Comparison of ENCODE assay signal across 16 cellular contexts in genomic region chr3:170542704-170543103, GRCh38.
DNase-seq lines count a peak whose midpoint lies in the region; TF ChIP-seq lines count a peak whose summit lies in the region.
"Had no signal": no experiment of that assay in that cellular context is flagged by ENCODE, and none has a peak within 500 bp of the region (broad histone marks: within the 10 kb centered on the region; RNA-seq: fewer than 3 reads in every experiment).

No MANE protein-coding gene starts in this region.

- H3K9me3 ChIP-seq in adipocyte (ENCODE audit: control insufficient read depth, low read length) = no peaks in the 10 kb centered on the region
- H3K9me3 ChIP-seq: HAP-1 had no signal

- no peak for TF ChIP-seq CTCF in AG10803 (conservative IDR thresholded peaks at IDR 0.05; ENCODE audit: low read length)

- no peak overlapping the region for H3K9ac ChIP-seq in adipocyte (ENCODE audit: low read length)

- H3K4me3 ChIP-seq in AG10803 (ENCODE audit: low read length) (no peak overlapping the region), adipocyte (ENCODE audit: low read length) (no peak overlapping the region)
- H3K4me3 ChIP-seq: HAP-1 had no signal

- no peaks in the 10 kb centered on the region for H3K4me1 ChIP-seq in adipocyte (ENCODE audit: control insufficient read depth, insufficient read depth, low read length)
- H3K4me1 ChIP-seq: HAP-1 had no signal

- DNase-seq in AG10803 (ENCODE audit: low read depth) (peak; percentile 16), HCEC 1CT (peak; percentile 34), adipocyte (ENCODE audit: low read depth) (peak; percentile 22), fibroblast of peridontal ligament (ENCODE audit: extremely low read depth) (peak; percentile 52), iPS-NIHi11 (ENCODE audit: low spot score) (no peak), HuH-7 (ENCODE audit: low spot score) (no peak), HK-2 (ENCODE audit: unreplicated experiment) (no peak)
- no peak for DNase-seq in activated CD4-positive, alpha-beta T cell treated with anti-CD3 and anti-CD28 coated beads for 1 hour
- DNase-seq: DND-41, KG1, NCI-H1048, NCI-H1436 treated with DMSO at 0.1 percent for 48 hours, NCI-H2081 treated with DMSO at 0.1 percent for 48 hours, NCI-H510A, NCI-H82 had no signal

- H3K36me3 ChIP-seq in adipocyte (ENCODE audit: control insufficient read depth, insufficient read depth, low read length, severe bottlenecking) = no peaks in the 10 kb centered on the region
- H3K36me3 ChIP-seq: HAP-1 had no signal

- H3K27me3 ChIP-seq in adipocyte (replicated peaks; ENCODE audit: control insufficient read depth, insufficient read depth, low read length) = no peaks in the 10 kb centered on the region

Comparison
In these comparisons a context has a peak if more than half of its experiments do, and no peak if none do; other contexts are left out.
1. DNase-seq: peak in AG10803 (single experiment), HCEC 1CT (single experiment), adipocyte (single experiment) and fibroblast of peridontal ligament (single experiment); none in iPS-NIHi11 (single experiment), HuH-7 (single experiment), HK-2 (single experiment) and activated CD4-positive, alpha-beta T cell treated with anti-CD3 and anti-CD28 coated beads for 1 hour (single experiment).